ENCODE assay signal across 14 cellular contexts in genomic region chr9:124665391-124666058, GRCh38.
A peak's percentile ranks its signal among the peaks of the same experiment; 100 is the strongest.
DNase-seq lines count a peak whose midpoint lies in the region; ATAC-seq, FAIRE-seq and TF ChIP-seq lines count a peak whose summit lies in the region.
"Had no signal": no experiment of that assay in that cellular context is flagged by ENCODE, and none has a peak within 500 bp of the region (broad histone marks: within the 10 kb centered on the region; RNA-seq: fewer than 3 reads in every experiment).

No MANE protein-coding gene starts in this region.

- peaks cover 80% of the 10 kb centered on the region for H3K79me2 ChIP-seq in endothelial cell of umbilical vein (ENCODE audit: control insufficient read depth, insufficient read depth, low read length)

- dilution Hi-C loops in endothelial cell of umbilical vein (cut with MboI; ENCODE audit: extremely low pct_ligation_motif_present, low sequenced_read_pairs), result no loop called here

- WGBS in right cardiac atrium, result 89% methylated on average over 5 of the region's 5 CpGs

- H3K9me1 ChIP-seq in endothelial cell of umbilical vein (replicated peaks; ENCODE audit: control insufficient read depth, extremely low read depth, insufficient read depth, low read length), result no peaks in the 10 kb centered on the region

- H2AFZ ChIP-seq in endothelial cell of umbilical vein (ENCODE audit: low read depth, low read length), result no peak overlapping the region

- POLR2A ChIA-PET in BJ (lab: Charles Lee), result interaction anchor here (0.6 kb wide), 1 partner anchor 15 kb away, joined by 3 read pairs; no protein-coding TSS in a partner anchor
- POLR2A ChIA-PET in endothelial cell of umbilical vein (lab: Charles Lee), result no interaction called here

- DNase-seq in BJ (ENCODE audit: low read depth), result peak; percentile 62
- DNase-seq in LHCN-M2 (ENCODE audit: low read depth), result peak; percentile 74
- DNase-seq in endothelial cell of umbilical vein (ENCODE audit: low read depth, low spot score), result peak; percentile 19
- no peak for DNase-seq in mucosa of descending colon
- no peak for DNase-seq in right cardiac atrium
- no peak for DNase-seq in NCI-H146 (lab: John Stamatoyannopoulos, UW)
- no peak for DNase-seq in effector CD4-positive, alpha-beta T cell
- DNase-seq: activated CD8-positive, alpha-beta T cell treated with anti-CD3 and anti-CD28 coated beads for 36 hours; activated naive CD4-positive, alpha-beta T cell treated with anti-CD3 and anti-CD28 coated beads, Interleukin-2, amount 50 U/mL, for 16 hours; CD4-positive, alpha-beta T cell; NCI-H2029; nucleus accumbens; T-helper 9 cell had no signal

- peak overlapping the region; percentile 24 for H3K27ac ChIP-seq in endothelial cell of umbilical vein (ENCODE audit: insufficient read depth, low read depth, low read length)
- no peak overlapping the region for H3K27ac ChIP-seq in right cardiac atrium (ENCODE audit: low read length)

- peak; percentile 31 for FAIRE-seq in endothelial cell of umbilical vein (lab: Jason Lieb, UNC)

- H3K4me3 ChIP-seq in BJ (ENCODE audit: low read depth, low read length) (no peak overlapping the region), endothelial cell of umbilical vein (replicated peaks in 1 of 3; ENCODE audit: insufficient read depth in 1 of 3, low read depth in 1 of 3, low read length in 3 of 3) (no peak overlapping the region), mucosa of descending colon (no peak overlapping the region), right cardiac atrium (ENCODE audit: low read length) (no peak overlapping the region)

- H3K9me3 ChIP-seq in endothelial cell of umbilical vein (replicated peaks; ENCODE audit: control insufficient read depth, insufficient read depth, low read length), result no peaks in the 10 kb centered on the region
- H3K9me3 ChIP-seq in mucosa of descending colon, result no peaks in the 10 kb centered on the region
- H3K9me3 ChIP-seq in right cardiac atrium (ENCODE audit: control insufficient read depth, low read length), result no peaks in the 10 kb centered on the region

- H3K9ac ChIP-seq in endothelial cell of umbilical vein (replicated peaks; ENCODE audit: extremely low read depth, insufficient read depth, low read length), result no peak overlapping the region

- TF ChIP-seq POLR2A in endothelial cell of umbilical vein (IDR thresholded peaks at IDR 0.05; ENCODE audit: low read depth, low read length), result no peak

- H3K36me3 ChIP-seq in BJ (ENCODE audit: control insufficient read depth, insufficient read depth, low read length) (no peaks in the 10 kb centered on the region), endothelial cell of umbilical vein (ENCODE audit: control insufficient read depth in 2 of 2, extremely low read depth in 1 of 2, insufficient read depth in 2 of 2, low read length in 2 of 2) (no peaks in the 10 kb centered on the region), mucosa of descending colon (ENCODE audit: low read depth) (no peaks in the 10 kb centered on the region)

- peak overlapping the region; percentile 32 for H3K4me2 ChIP-seq in endothelial cell of umbilical vein (ENCODE audit: insufficient read depth, low read length)

- ATAC-seq in mucosa of descending colon, result peak; percentile 89
- ATAC-seq in right cardiac atrium, result no peak
- no peak for ATAC-seq in HG03280 (IDR thresholded peaks at IDR 0.05; ENCODE audit: unreplicated experiment)
- ATAC-seq: activated CD8-positive, alpha-beta T cell treated with anti-CD3 and anti-CD28 coated beads for 36 hours had no signal

- H3K4me1 ChIP-seq in endothelial cell of umbilical vein (ENCODE audit: control insufficient read depth, extremely low read depth, insufficient read depth, low read length) (peaks cover 52% of the 10 kb centered on the region), mucosa of descending colon (ENCODE audit: low read depth) (peaks cover 6% of the 10 kb centered on the region), right cardiac atrium (ENCODE audit: control insufficient read depth, insufficient read depth, low read length) (no peaks in the 10 kb centered on the region)

- intact Hi-C loops in endothelial cell of umbilical vein (cut with micrococcal nuclease) (no loop called here), mucosa of descending colon (cut with DNase I, micrococcal nuclease) (no loop called here), right cardiac atrium (cut with DNase I) (no loop called here)

- TF ChIP-seq CTCF in BJ (IDR thresholded peaks at IDR 0.05; ENCODE audit: insufficient read depth, low read depth, low read length), result no peak
- no peak for TF ChIP-seq CTCF in endothelial cell of umbilical vein (IDR thresholded peaks at IDR 0.05; ENCODE audit: extremely low read depth in 1 of 2, insufficient read depth in 1 of 2, low read depth in 1 of 2, low read length in 2 of 2)
- TF ChIP-seq CTCF in mucosa of descending colon (IDR thresholded peaks at IDR 0.05), result no peak

- no TSS peak for BruUV-seq in endothelial cell of umbilical vein (replicated peaks; lab: Mats Ljungman, UMichigan)

- no peaks in the 10 kb centered on the region for H4K20me1 ChIP-seq in endothelial cell of umbilical vein (replicated peaks; ENCODE audit: control insufficient read depth, extremely low read depth, insufficient read depth, low read length)

- H3K27me3 ChIP-seq in BJ (ENCODE audit: control insufficient read depth, insufficient read depth, low read length) (no peaks in the 10 kb centered on the region), endothelial cell of umbilical vein (ENCODE audit: control insufficient read depth in 2 of 2, insufficient read depth in 2 of 2, low read length in 2 of 2) (no peaks in the 10 kb centered on the region), right cardiac atrium (ENCODE audit: control insufficient read depth, insufficient read depth) (no peaks in the 10 kb centered on the region)

- CTCF ChIA-PET in BJ (lab: Yijun Ruan, JAX) (interaction anchor here (1.2 to 3.4 kb wide), 3 partner anchors 12 to 48 kb away, joined by 3 to 16 read pairs (median 9); no protein-coding TSS in a partner anchor), endothelial cell of umbilical vein (lab: Charles Lee) (no interaction called here)

TF ChIP-seq in endothelial cell of umbilical vein, 7 proteins besides CTCF, POLR2A, EP300 and RAD21:
- TF ChIP-seq MYC (IDR thresholded peaks at IDR 0.05; ENCODE audit: low read depth, low read length) (no peak), FOS (IDR thresholded peaks at IDR 0.05; ENCODE audit: borderline replicate concordance, insufficient read depth, low read length) (peak; percentile 38), JUN (IDR thresholded peaks at IDR 0.05; ENCODE audit: borderline replicate concordance, insufficient read depth, insufficient read length, low read depth) (peak; percentile 50)

Comparison
In these comparisons a context has a peak if more than half of its experiments do, and no peak if none do; other contexts are left out.
1. DNase-seq: peak in BJ (single experiment), LHCN-M2 (single experiment) and endothelial cell of umbilical vein (single experiment); none in mucosa of descending colon (0 of 3), right cardiac atrium (0 of 3), NCI-H146 (single experiment) and effector CD4-positive, alpha-beta T cell (single experiment).